10 cellular contexts compared by ENCODE assay signal in the genomic region with DNA sequence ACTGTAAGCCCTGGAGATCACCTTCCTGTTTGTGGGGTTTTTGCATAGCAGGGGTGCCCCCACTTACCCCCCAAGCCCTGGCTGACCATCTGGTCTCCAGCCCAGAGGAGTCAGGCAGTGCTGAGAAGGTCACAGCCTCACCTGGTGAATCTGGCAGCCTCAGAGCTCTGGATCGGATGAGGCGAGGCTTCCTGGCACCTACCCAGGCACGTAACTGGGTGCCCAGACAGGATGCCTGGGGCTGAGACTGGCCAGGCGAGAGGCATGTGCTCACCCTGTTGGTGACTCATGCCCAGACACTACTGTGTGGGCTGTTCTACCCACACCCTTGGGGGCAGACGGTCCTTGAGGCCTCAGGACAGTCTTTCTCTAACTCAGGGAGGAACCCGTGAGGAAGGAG. TPM values are rescaled to one million over a fixed set of nuclear protein-coding genes. Genes with fewer than 3 reads are reported as not detected.
DNase-seq lines count a peak whose midpoint lies in the region; ATAC-seq, FAIRE-seq and TF ChIP-seq lines count a peak whose summit lies in the region.
"Had no signal": no experiment of that assay in that cellular context is flagged by ENCODE, and none has a peak within 500 bp of the region (broad histone marks: within the 10 kb centered on the region; RNA-seq: fewer than 3 reads in every experiment).

No MANE protein-coding gene starts in this region.

- POLR2A ChIA-PET in GM12878 (lab: Charles Lee): interaction anchor here (1.4 kb wide), 1 partner anchor 26 kb away, joined by 5 read pairs; no protein-coding TSS in a partner anchor

- no TSS peak for BruUV-seq in GM12878 (replicated peaks; lab: Mats Ljungman, UMichigan)

- H3K79me2 ChIP-seq in GM12878 (ENCODE audit: control insufficient read depth, insufficient read depth, low read length): no peaks in the 10 kb centered on the region

- peaks cover 4% of the 10 kb centered on the region for H3K4me1 Mint-ChIP-seq in stimulated activated naive CD8-positive, alpha-beta T cell treated with anti-CD3 and anti-CD28 coated beads, Interleukin-15, amount 100 ng/mL, for 72 hours
- H3K4me1 Mint-ChIP-seq in activated T-helper 2 cell treated with anti-CD3 and anti-CD28 coated beads, Interferon-gamma antibody, Interleukin-2, Interleukin-4, amounts not matched to agents 10 μg/mL and 5 μg/mL and 100 μg/mL, durations not matched to agents 14 hours and 24 hours and 36 hours (ENCODE audit: low read depth): no peaks in the 10 kb centered on the region

- H3K27me3 Mint-ChIP-seq in stimulated activated naive CD8-positive, alpha-beta T cell treated with anti-CD3 and anti-CD28 coated beads, Interleukin-15, amount 100 ng/mL, for 72 hours: peaks cover 46% of the 10 kb centered on the region
- no peaks in the 10 kb centered on the region for H3K27me3 Mint-ChIP-seq in activated T-helper 2 cell treated with anti-CD3 and anti-CD28 coated beads, Interferon-gamma antibody, Interleukin-2, Interleukin-4, amounts not matched to agents 10 μg/mL and 5 μg/mL and 100 μg/mL, durations not matched to agents 14 hours and 24 hours and 36 hours (ENCODE audit: low read depth)

- FAIRE-seq in GM12878 (lab: Jason Lieb, UNC) (no peak), kidney (lab: Jason Lieb, UNC) (no peak), urothelium cell line (lab: Jason Lieb, UNC) (peak; percentile 95)

- ATAC-seq in stimulated activated naive CD8-positive, alpha-beta T cell treated with anti-CD3 and anti-CD28 coated beads, Interleukin-15, Interleukin-2, amounts not matched to agents 100 U/mL and 50 U/mL, for 24 hours: peak; percentile 40
- no peak for ATAC-seq in stimulated activated naive CD8-positive, alpha-beta T cell treated with anti-CD3 and anti-CD28 coated beads, Interleukin-15, amount 100 ng/mL, for 72 hours
- ATAC-seq in GM12878 (peak; percentile 74), HG02970 (IDR thresholded peaks at IDR 0.05; ENCODE audit: low FRiP score, unreplicated experiment) (no peak), HG02870 (IDR thresholded peaks at IDR 0.05; ENCODE audit: unreplicated experiment) (no peak)

- TF ChIP-seq POLR2A in GM12878 (IDR thresholded peaks at IDR 0.05; ENCODE audit: low read depth, low read length): no peak

- no peak for TF ChIP-seq CTCF in GM12878 (IDR thresholded peaks at IDR 0.05 in 2 of 3, conservative IDR thresholded peaks at IDR 0.05 in 1 of 3; ENCODE audit: control insufficient read depth in 2 of 3, extremely low read depth in 1 of 3, insufficient read depth in 1 of 3, low read depth in 3 of 3, low read length in 3 of 3)
- TF ChIP-seq CTCF in kidney (IDR thresholded peaks at IDR 0.05; ENCODE audit: borderline replicate concordance, extremely low read depth, insufficient read depth): no peak

- H3K4me1 ChIP-seq in GM12878 (ENCODE audit: control insufficient read depth, insufficient read depth, low read length) (no peaks in the 10 kb centered on the region), kidney (ENCODE audit: control insufficient read depth in 1 of 2, insufficient read depth in 1 of 2, low read depth in 1 of 2, low read length in 2 of 2) (peaks cover 0 to 3% of the 10 kb centered on the region in 2 donors)

- H4K20me1 ChIP-seq in GM12878 (ENCODE audit: control insufficient read depth, insufficient read depth): no peaks in the 10 kb centered on the region

- CTCF ChIA-PET in GM12878 (lab: Yijun Ruan, JAX): interaction anchor here (1.8 to 12.7 kb wide), 5 partner anchors 108 to 176 kb away, joined by 4 to 315 read pairs (median 24); a partner anchor contains a TSS

- RAD21 ChIA-PET in GM12878 (lab: Charles Lee; ENCODE audit: unreplicated experiment): interaction anchor here (1.1 to 9.5 kb wide), 2 partner anchors 110 to 175 kb away, joined by 3 to 186 read pairs; a partner anchor contains a TSS

- no peak overlapping the region for H3K4me2 ChIP-seq in GM12878 (ENCODE audit: control insufficient read depth, insufficient read depth)
- H3K4me2 ChIP-seq: KMS-11 had no signal

- SMC1A ChIA-PET in GM12878 (lab: Charles Lee; ENCODE audit: uncharacterized antibody, unreplicated experiment): interaction anchor here (0.8 to 12.3 kb wide), 4 partner anchors 26 to 109 kb away, joined by 3 to 236 read pairs (median 16); a partner anchor contains a TSS

- in situ Hi-C loops in GM12878 (cut with MboI): loop anchor here (10.0 kb wide), 1 partner anchor 289 kb away; no protein-coding TSS in a partner anchor

- H2AFZ ChIP-seq in GM12878 (ENCODE audit: control insufficient read depth, low read depth, low read length): 0 out of 2 replicates have a peak overlapping the region, but pooled peaks have one; percentile 4

- no peak for TF ChIP-seq RAD21 in GM12878 (IDR thresholded peaks at IDR 0.05; ENCODE audit: insufficient read depth, low read depth, low read length)

- no peak overlapping the region for H3K4me3 Mint-ChIP-seq in stimulated activated naive CD8-positive, alpha-beta T cell treated with anti-CD3 and anti-CD28 coated beads, Interleukin-15, amount 100 ng/mL, for 72 hours
- H3K4me3 Mint-ChIP-seq in activated T-helper 2 cell treated with anti-CD3 and anti-CD28 coated beads, Interferon-gamma antibody, Interleukin-2, Interleukin-4, amounts not matched to agents 10 μg/mL and 5 μg/mL and 100 μg/mL, durations not matched to agents 14 hours and 24 hours and 36 hours (ENCODE audit: low read depth): no peak overlapping the region

- WGBS in GM12878 (ENCODE audit: insufficient coverage, insufficient replicate concordance, low lambda C conversion rate, missing lambda C conversion rate): 14% methylated on average over 6 of the region's 6 CpGs

- DNase-seq in stimulated activated naive CD8-positive, alpha-beta T cell treated with anti-CD3 and anti-CD28 coated beads, Interleukin-15, Interleukin-2, amounts not matched to agents 100 U/mL and 50 U/mL, for 24 hours: no peak
- DNase-seq in stimulated activated naive CD8-positive, alpha-beta T cell treated with anti-CD3 and anti-CD28 coated beads, Interleukin-15, amount 100 ng/mL, for 72 hours: no peak
- no peak for DNase-seq in GM12878 (ENCODE audit: low read depth, low spot score)
- DNase-seq in kidney: peak; percentile 96
- DNase-seq in urothelium cell line (ENCODE audit: low spot score): peak; percentile 94
- DNase-seq in activated T-helper 2 cell treated with anti-CD3 and anti-CD28 coated beads, Interferon-gamma antibody, Interleukin-2, Interleukin-4, amounts not matched to agents 10 μg/mL and 5 μg/mL and 100 μg/mL, durations not matched to agents 14 hours and 24 hours and 36 hours (ENCODE audit: low spot score): no peak
- DNase-seq: stimulated activated CD4-positive, alpha-beta T cell treated with anti-CD3 and anti-CD28 coated beads, Interleukin-15, amount 100 ng/mL, for 24 hours had no signal

- intact Hi-C loops in GM12878 (cut with micrococcal nuclease; ENCODE audit: unreplicated experiment) (loop anchor here (10.0 kb wide), 1 partner anchor 101 kb away; no protein-coding TSS in a partner anchor), kidney (cut with DNase I) (no loop called here)
- intact Hi-C loops in activated T-helper 2 cell treated with anti-CD3 and anti-CD28 coated beads, Interferon-gamma antibody, Interleukin-2, Interleukin-4, amounts not matched to agents 10 μg/mL and 5 μg/mL and 100 μg/mL, durations not matched to agents 14 hours and 24 hours and 36 hours (cut with micrococcal nuclease): no loop called here

- H3K9me3 ChIP-seq in GM12878 (replicated peaks; ENCODE audit: control insufficient read depth, insufficient read depth, low read length) (no peaks in the 10 kb centered on the region; the same call in 2 of the 3 replicates), kidney (ENCODE audit: control insufficient read depth in 1 of 2, low read length in 2 of 2) (no peaks in the 10 kb centered on the region)

- no peak overlapping the region for H3K27ac ChIP-seq in GM12878 (ENCODE audit: control insufficient read depth, insufficient read depth)
- H3K27ac ChIP-seq in kidney (ENCODE audit: low read depth in 2 of 2, low read length in 2 of 2): no peak overlapping the region
- H3K27ac ChIP-seq: KMS-11 had no signal

- H3K4me3 ChIP-seq in GM12878 (no peak overlapping the region), kidney (ENCODE audit: low read length in 2 of 2) (no peak overlapping the region)

- H3K36me3 Mint-ChIP-seq in activated T-helper 2 cell treated with anti-CD3 and anti-CD28 coated beads, Interferon-gamma antibody, Interleukin-2, Interleukin-4, amounts not matched to agents 10 μg/mL and 5 μg/mL and 100 μg/mL, durations not matched to agents 14 hours and 24 hours and 36 hours (ENCODE audit: low read depth): no peaks in the 10 kb centered on the region

- H3K36me3 ChIP-seq in GM12878 (ENCODE audit: control insufficient read depth in 2 of 2, insufficient read depth in 2 of 2, low read length in 1 of 2) (no peaks in the 10 kb centered on the region), kidney (ENCODE audit: control insufficient read depth in 1 of 2, insufficient read depth in 2 of 2, low read length in 2 of 2) (no peaks in the 10 kb centered on the region)

- TF ChIP-seq EP300 in GM12878 (IDR thresholded peaks at IDR 0.05; ENCODE audit: borderline replicate concordance in 1 of 2, control insufficient read depth in 1 of 2, low read depth in 2 of 2, low read length in 2 of 2): no peak

- H3K27me3 ChIP-seq in GM12878 (replicated peaks in 1 of 2; ENCODE audit: control insufficient read depth in 2 of 2, insufficient read depth in 2 of 2, low read length in 1 of 2): no peaks in the 10 kb centered on the region

- H3K9ac ChIP-seq in GM12878 (ENCODE audit: control insufficient read depth, insufficient read depth, low read length): no peak overlapping the region
- H3K9ac ChIP-seq in kidney (ENCODE audit: low read length in 2 of 2): no peak overlapping the region
- H3K9ac ChIP-seq: KMS-11 had no signal

- no peak overlapping the region for H3K27ac Mint-ChIP-seq in stimulated activated naive CD8-positive, alpha-beta T cell treated with anti-CD3 and anti-CD28 coated beads, Interleukin-15, amount 100 ng/mL, for 72 hours
- H3K27ac Mint-ChIP-seq in activated T-helper 2 cell treated with anti-CD3 and anti-CD28 coated beads, Interferon-gamma antibody, Interleukin-2, Interleukin-4, amounts not matched to agents 10 μg/mL and 5 μg/mL and 100 μg/mL, durations not matched to agents 14 hours and 24 hours and 36 hours: no peak overlapping the region

- H3K9me3 Mint-ChIP-seq in stimulated activated naive CD8-positive, alpha-beta T cell treated with anti-CD3 and anti-CD28 coated beads, Interleukin-15, amount 100 ng/mL, for 72 hours: no peaks in the 10 kb centered on the region
- H3K9me3 Mint-ChIP-seq in activated T-helper 2 cell treated with anti-CD3 and anti-CD28 coated beads, Interferon-gamma antibody, Interleukin-2, Interleukin-4, amounts not matched to agents 10 μg/mL and 5 μg/mL and 100 μg/mL, durations not matched to agents 14 hours and 24 hours and 36 hours: no peaks in the 10 kb centered on the region

RNA-seq across cellular contexts. Expression of a gene that starts 15.2 kb away (rescaled TPM):
- not detected in 2 replicates for total RNA-seq in GM12878 (2013; cell fraction: nucleolus; rRNA removed)
- total RNA-seq in GM12878 (2014; rRNA removed) (not detected in 2 replicates), GM12878 (2014; rRNA removed; fragmentation: Illumina TruSeq; extraction: Trizol) (not detected in 2 replicates), GM12878 (2021) (not detected in 2 replicates), kidney (not detected)
- polyA plus RNA-seq in GM12878 (2011; ENCODE audit: low read depth): not detected
- polyA plus RNA-seq in GM12878 (2011; rRNA removed) (not detected in 2 replicates), GM12878 (2014; fragmentation: Illumina TruSeq; extraction: Trizol) (0.01 TPM in 1 of 2 replicates, not detected in the other), GM12878 (2014; fragmentation: Nextera tagmentation; extraction: Ambion mirVana) (not detected), GM12878 (2014; rRNA removed) (not detected in 2 replicates), GM12878 (2016; fragmentation: Nextera tagmentation; extraction: Ambion mirVana) (not detected), kidney (ENCODE audit: insufficient read depth, low read depth, low replicate concordance) (not detected)
- polyA plus RNA-seq in GM12878 (2011; cell fraction: cytosol; rRNA removed): 0.02 and 0.03 TPM in 2 replicates
- 0.03 and 0.04 TPM in 2 replicates for polyA plus RNA-seq in GM12878 (2011; cell fraction: nucleus; rRNA removed)
- polyA plus RNA-seq in GM12878 (2012): 0.07 TPM in 1 of 2 replicates, not detected in the other
- not detected in 2 replicates for polyA minus RNA-seq in GM12878 (2011; rRNA and poly(A)+ RNA removed)
- polyA minus RNA-seq in GM12878 (2011; cell fraction: cytosol; rRNA and poly(A)+ RNA removed): not detected in 2 replicates
- not detected in 2 replicates for polyA minus RNA-seq in GM12878 (2011; cell fraction: nucleus; rRNA and poly(A)+ RNA removed)
- total RNA-seq in activated T-helper 2 cell treated with anti-CD3 and anti-CD28 coated beads, Interferon-gamma antibody, Interleukin-2, Interleukin-4, amounts not matched to agents 10 μg/mL and 5 μg/mL and 100 μg/mL, durations not matched to agents 14 hours and 24 hours and 36 hours: not detected in 2 replicates

RNA-seq across cellular contexts. Expression of a gene that starts 28.7 kb away (rescaled TPM):
- not detected in 2 replicates for total RNA-seq in GM12878 (2013; cell fraction: nucleolus; rRNA removed)
- total RNA-seq in GM12878 (2014; rRNA removed) (not detected in 2 replicates), GM12878 (2014; rRNA removed; fragmentation: Illumina TruSeq; extraction: Trizol) (not detected in 2 replicates), GM12878 (2021) (not detected in 2 replicates), kidney (1.3 TPM)
- polyA plus RNA-seq in GM12878 (2011; ENCODE audit: low read depth): not detected
- polyA plus RNA-seq in GM12878 (2011; rRNA removed) (not detected in 2 replicates), GM12878 (2014; fragmentation: Illumina TruSeq; extraction: Trizol) (not detected in 2 replicates), GM12878 (2014; fragmentation: Nextera tagmentation; extraction: Ambion mirVana) (not detected), GM12878 (2014; rRNA removed) (0.05 TPM in 1 of 2 replicates, not detected in the other), GM12878 (2016; fragmentation: Nextera tagmentation; extraction: Ambion mirVana) (not detected), kidney (ENCODE audit: insufficient read depth, low read depth, low replicate concordance) (not detected)
- not detected in 2 replicates for polyA plus RNA-seq in GM12878 (2011; cell fraction: cytosol; rRNA removed)
- polyA plus RNA-seq in GM12878 (2011; cell fraction: nucleus; rRNA removed): not detected in 2 replicates
- not detected in 2 replicates for polyA plus RNA-seq in GM12878 (2012)
- not detected in 2 replicates for polyA minus RNA-seq in GM12878 (2011; rRNA and poly(A)+ RNA removed)
- not detected in 2 replicates for polyA minus RNA-seq in GM12878 (2011; cell fraction: cytosol; rRNA and poly(A)+ RNA removed)
- polyA minus RNA-seq in GM12878 (2011; cell fraction: nucleus; rRNA and poly(A)+ RNA removed): not detected in 2 replicates
- total RNA-seq in activated T-helper 2 cell treated with anti-CD3 and anti-CD28 coated beads, Interferon-gamma antibody, Interleukin-2, Interleukin-4, amounts not matched to agents 10 μg/mL and 5 μg/mL and 100 μg/mL, durations not matched to agents 14 hours and 24 hours and 36 hours: not detected in 2 replicates

Comparison
In these comparisons a context has a peak if more than half of its experiments do, and no peak if none do; other contexts are left out.
1. ATAC-seq: peak in stimulated activated naive CD8-positive, alpha-beta T cell treated with anti-CD3 and anti-CD28 coated beads, Interleukin-15, Interleukin-2, amounts not matched to agents 100 U/mL and 50 U/mL, for 24 hours (single experiment) and GM12878 (single experiment); none in stimulated activated naive CD8-positive, alpha-beta T cell treated with anti-CD3 and anti-CD28 coated beads, Interleukin-15, amount 100 ng/mL, for 72 hours (single experiment), HG02970 (single experiment) and HG02870 (single experiment).
2. DNase-seq: peak in kidney (single experiment) and urothelium cell line (single experiment); none in stimulated activated naive CD8-positive, alpha-beta T cell treated with anti-CD3 and anti-CD28 coated beads, Interleukin-15, Interleukin-2, amounts not matched to agents 100 U/mL and 50 U/mL, for 24 hours (single experiment), stimulated activated naive CD8-positive, alpha-beta T cell treated with anti-CD3 and anti-CD28 coated beads, Interleukin-15, amount 100 ng/mL, for 72 hours (0 of 2), GM12878 (single experiment) and activated T-helper 2 cell treated with anti-CD3 and anti-CD28 coated beads, Interferon-gamma antibody, Interleukin-2, Interleukin-4, amounts not matched to agents 10 μg/mL and 5 μg/mL and 100 μg/mL, durations not matched to agents 14 hours and 24 hours and 36 hours (single experiment).